20 cellular contexts compared by ENCODE assay signal in the genomic region with DNA sequence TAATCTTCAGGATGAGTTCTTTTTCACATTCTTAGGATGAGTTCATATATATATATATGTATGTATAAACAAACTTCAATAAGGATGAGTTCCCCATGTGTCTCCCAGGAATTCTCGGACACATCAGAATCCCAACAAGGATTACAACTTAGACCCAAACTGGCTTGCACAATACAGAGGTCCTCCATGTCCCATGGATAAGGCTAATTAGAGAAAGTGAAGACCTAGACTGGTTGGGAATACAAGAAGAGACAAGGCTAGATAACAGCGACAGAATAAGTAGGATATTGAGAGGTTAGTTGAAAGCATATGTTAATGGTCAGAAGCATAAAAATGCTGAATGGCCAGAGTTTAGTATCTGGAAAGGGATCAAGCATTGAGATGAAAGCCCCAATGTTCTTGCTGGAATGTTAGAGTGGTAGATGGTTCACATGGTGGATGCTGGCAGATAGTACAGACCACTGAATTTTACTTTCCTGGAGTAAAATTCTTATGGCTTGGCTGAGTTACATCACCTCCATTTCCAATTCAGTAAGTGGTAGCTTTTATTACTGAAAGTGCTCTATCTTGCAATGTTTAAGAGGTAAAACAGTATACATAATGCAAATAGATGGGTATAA.
"Had no signal": no experiment of that assay in that cellular context is flagged by ENCODE, and none has a peak within 500 bp of the region (broad histone marks: within the 10 kb centered on the region; RNA-seq: fewer than 3 reads in every experiment).

No MANE protein-coding gene starts in this region.

- ATAC-seq: activated CD4-positive, CD25-positive, alpha-beta regulatory T cell treated with anti-CD3 and anti-CD28 coated beads, Interleukin-2, amount 50 U/mL, for 24 hours; body of pancreas; K562 had no signal

- H3K27ac Mint-ChIP-seq: activated CD4-positive, alpha-beta T cell treated with anti-CD3 and anti-CD28 coated beads, Interleukin-2, amount 10 ng/mL, durations not matched to agents 24 days and 14 days; activated naive CD8-positive, alpha-beta T cell; T-helper 1 cell treated with Interleukin-12 subunit alpha and Interleukin-12 subunit beta and Interleukin-4 antibody, amounts not matched to agents 30 μg/mL and 1 μg/mL, for 36 hours had no signal

- H3K27me3 Mint-ChIP-seq: activated CD4-positive, alpha-beta T cell treated with anti-CD3 and anti-CD28 coated beads, Interleukin-2, amount 10 ng/mL, durations not matched to agents 24 days and 14 days; activated naive CD8-positive, alpha-beta T cell; central memory CD8-positive, alpha-beta T cell had no signal

- DNase-seq: activated CD4-positive, alpha-beta T cell treated with anti-CD3 and anti-CD28 coated beads, Interleukin-2, amount 10 ng/mL, durations not matched to agents 24 days and 14 days; activated CD4-positive, alpha-beta T cell treated with anti-CD3 and anti-CD28 coated beads, Interleukin-2, amount 50 U/mL, for 48 hours; activated CD8-positive, alpha-beta memory T cell treated with anti-CD3 and anti-CD28 coated beads, Interleukin-2, amount 50 U/mL, for 48 hours; activated effector memory CD4-positive, alpha-beta T cell treated with Interleukin-2 at 50 U/mL for 16 hours; activated naive CD4-positive, alpha-beta T cell; activated T-cell treated with anti-CD3 and anti-CD28 coated beads, Interleukin-2, amount 50 U/mL, for 1 hour; adrenal gland; anterior cingulate cortex; body of pancreas; Kasumi-1; NCI-H1092; NCI-H2029 treated with DMSO at 0.1 percent for 48 hours; NCI-H446; NCI-H524; SHP77 had no signal

- H3K4me1 Mint-ChIP-seq: activated CD4-positive, alpha-beta T cell treated with anti-CD3 and anti-CD28 coated beads, Interleukin-2, amount 10 ng/mL, durations not matched to agents 24 days and 14 days; central memory CD8-positive, alpha-beta T cell had no signal

- H3K4me3 Mint-ChIP-seq: activated CD4-positive, alpha-beta T cell treated with anti-CD3 and anti-CD28 coated beads, Interleukin-2, amount 10 ng/mL, durations not matched to agents 24 days and 14 days; activated naive CD8-positive, alpha-beta T cell; central memory CD8-positive, alpha-beta T cell; T-helper 1 cell treated with Interleukin-12 subunit alpha and Interleukin-12 subunit beta and Interleukin-4 antibody, amounts not matched to agents 30 μg/mL and 1 μg/mL, for 36 hours had no signal

- H3K36me3 Mint-ChIP-seq: activated naive CD8-positive, alpha-beta T cell had no signal
